ENCODE assay signal across 13 cellular contexts in genomic region chr11:111045408-111045806, GRCh38.
"Had no signal": no experiment of that assay in that cellular context is flagged by ENCODE, and none has a peak within 500 bp of the region (broad histone marks: within the 10 kb centered on the region; RNA-seq: fewer than 3 reads in every experiment).

No MANE protein-coding gene starts in this region.

- DNase-seq: activated B cell treated with CpG ODN at 0.5 μM for 24 hours; activated CD4-positive, alpha-beta T cell treated with anti-CD3 and anti-CD28 coated beads, Interleukin-2, amount 10 ng/mL, durations not matched to agents 24 days and 14 days; activated CD8-positive, alpha-beta memory T cell treated with anti-CD3 and anti-CD28 coated beads, Interleukin-2, amount 50 U/mL, for 48 hours; activated gamma-delta T cell; activated T-cell treated with anti-CD3 and anti-CD28 coated beads, Interleukin-2, amount 50 U/mL, for 72 hours; amniotic stem cell; body of pancreas; heart right ventricle; natural killer cell; T-helper 2 cell had no signal

- H3K9me3 ChIP-seq: body of pancreas, heart right ventricle had no signal

- ATAC-seq: activated naive CD4-positive, alpha-beta T cell treated with anti-CD3 and anti-CD28 coated beads, Interleukin-2, amount 50 U/mL, for 72 hours; activated T-cell treated with anti-CD3 and anti-CD28 coated beads, Interleukin-2, amount 50 U/mL, for 72 hours; body of pancreas; natural killer cell had no signal

- H3K36me3 ChIP-seq: heart right ventricle had no signal

- H3K27me3 Mint-ChIP-seq: activated CD4-positive, alpha-beta T cell treated with anti-CD3 and anti-CD28 coated beads, Interleukin-2, amount 10 ng/mL, durations not matched to agents 24 days and 14 days had no signal

- H3K4me3 Mint-ChIP-seq: activated B cell treated with CpG ODN at 0.5 μM for 24 hours; activated CD4-positive, alpha-beta T cell treated with anti-CD3 and anti-CD28 coated beads, Interleukin-2, amount 10 ng/mL, durations not matched to agents 24 days and 14 days; activated T-cell treated with anti-CD3 and anti-CD28 coated beads, Interleukin-2, amount 50 U/mL, for 72 hours; central memory CD8-positive, alpha-beta T cell; natural killer cell had no signal

- H3K36me3 Mint-ChIP-seq: activated naive CD4-positive, alpha-beta T cell treated with anti-CD3 and anti-CD28 coated beads, Interleukin-2, amount 50 U/mL, for 72 hours; natural killer cell had no signal

- H3K27ac ChIP-seq: body of pancreas, heart right ventricle had no signal

- H3K4me1 ChIP-seq: body of pancreas, heart right ventricle had no signal

- H3K4me1 Mint-ChIP-seq: activated CD4-positive, alpha-beta T cell treated with anti-CD3 and anti-CD28 coated beads, Interleukin-2, amount 10 ng/mL, durations not matched to agents 24 days and 14 days; central memory CD8-positive, alpha-beta T cell; natural killer cell had no signal

- H3K9me3 Mint-ChIP-seq: activated CD4-positive, alpha-beta T cell treated with anti-CD3 and anti-CD28 coated beads, Interleukin-2, amount 10 ng/mL, durations not matched to agents 24 days and 14 days; activated naive CD4-positive, alpha-beta T cell treated with anti-CD3 and anti-CD28 coated beads, Interleukin-2, amount 50 U/mL, for 72 hours; activated T-cell treated with anti-CD3 and anti-CD28 coated beads, Interleukin-2, amount 50 U/mL, for 72 hours; central memory CD8-positive, alpha-beta T cell had no signal

- H3K27ac Mint-ChIP-seq: activated B cell treated with CpG ODN at 0.5 μM for 24 hours; activated CD4-positive, alpha-beta T cell treated with anti-CD3 and anti-CD28 coated beads, Interleukin-2, amount 10 ng/mL, durations not matched to agents 24 days and 14 days; activated T-cell treated with anti-CD3 and anti-CD28 coated beads, Interleukin-2, amount 50 U/mL, for 72 hours; natural killer cell had no signal

- H3K27me3 ChIP-seq: body of pancreas, heart right ventricle had no signal

- H3K4me3 ChIP-seq: body of pancreas, coronary artery, heart right ventricle had no signal
